23 cellular contexts compared by ENCODE assay signal in genomic region chr5:143322178-143322577, GRCh38.
DNase-seq lines count a peak whose midpoint lies in the region; ATAC-seq, FAIRE-seq and TF ChIP-seq lines count a peak whose summit lies in the region.
"Had no signal": no experiment of that assay in that cellular context is flagged by ENCODE, and none has a peak within 500 bp of the region (broad histone marks: within the 10 kb centered on the region; RNA-seq: fewer than 3 reads in every experiment).

No MANE protein-coding gene starts in this region.

- H3K9me3 Mint-ChIP-seq in natural killer cell treated with Interleukin-12 subunit alpha and Interleukin-12 subunit beta and Interleukin-15 and Interleukin-18, amount 100 ng/mL, for 72 hours = no peaks in the 10 kb centered on the region

- no peak for TF ChIP-seq EP300 in GM12878 (IDR thresholded peaks at IDR 0.05; ENCODE audit: borderline replicate concordance in 1 of 2, control insufficient read depth in 1 of 2, low read depth in 2 of 2, low read length in 2 of 2)

- H3K9ac ChIP-seq in GM12878 (ENCODE audit: control insufficient read depth, insufficient read depth, low read length) (no peak overlapping the region), subcutaneous abdominal adipose tissue (ENCODE audit: low read length in 5 of 5) (no peak overlapping the region)
- H3K9ac ChIP-seq: BLaER1, SK-N-SH had no signal

- 96% methylated on average over 1 of the region's 1 CpG for WGBS in GM12878 (ENCODE audit: insufficient coverage, insufficient replicate concordance, low lambda C conversion rate, missing lambda C conversion rate)

- no peak overlapping the region for H2AFZ ChIP-seq in GM12878 (ENCODE audit: control insufficient read depth, low read depth, low read length)

- H3K4me1 Mint-ChIP-seq in natural killer cell treated with Interleukin-12 subunit alpha and Interleukin-12 subunit beta and Interleukin-15 and Interleukin-18, amount 100 ng/mL, for 72 hours (ENCODE audit: low read depth in 2 of 2) = peaks cover 65 to 67% of the 10 kb centered on the region in 2 donors

- H3K27me3 Mint-ChIP-seq in natural killer cell treated with Interleukin-12 subunit alpha and Interleukin-12 subunit beta and Interleukin-15 and Interleukin-18, amount 100 ng/mL, for 72 hours = no peaks in the 10 kb centered on the region
- H3K27me3 Mint-ChIP-seq: CD4-positive, alpha-beta memory T cell had no signal

- H3K4me3 ChIP-seq in GM12878 = no peak overlapping the region
- no peak overlapping the region for H3K4me3 ChIP-seq in subcutaneous abdominal adipose tissue (ENCODE audit: low read depth in 1 of 5, low read length in 5 of 5)
- H3K4me3 ChIP-seq in ascending aorta = no peak overlapping the region
- H3K4me3 ChIP-seq: BLaER1, K562 had no signal

- no peak for TF ChIP-seq RAD21 in GM12878 (IDR thresholded peaks at IDR 0.05; ENCODE audit: insufficient read depth, low read depth, low read length)

- no peak for TF ChIP-seq POLR2A in GM12878 (IDR thresholded peaks at IDR 0.05; ENCODE audit: low read depth, low read length)

- H4K20me1 ChIP-seq in GM12878 (ENCODE audit: control insufficient read depth, insufficient read depth) = no peaks in the 10 kb centered on the region

- FAIRE-seq in GM18507 (lab: Jason Lieb, UNC) (peak; percentile 38), GM12878 (lab: Jason Lieb, UNC) (no peak)
- FAIRE-seq: A204.1, K562 had no signal

- in situ Hi-C loops in GM12878 (cut with MboI) = no loop called here

- intact Hi-C loops in GM12878 (cut with micrococcal nuclease; ENCODE audit: unreplicated experiment) = no loop called here
- intact Hi-C loops in ascending aorta (cut with DNase I) = no loop called here

- no peak for DNase-seq in GM18507 (ENCODE audit: extremely low spot score, insufficient read length, low read depth)
- DNase-seq in GM12878 (ENCODE audit: low read depth, low spot score) = no peak
- no peak for DNase-seq in natural killer cell treated with Interleukin-12 subunit alpha and Interleukin-12 subunit beta and Interleukin-15 and Interleukin-18, amount 100 ng/mL, for 72 hours (ENCODE audit: low spot score)
- no peak for DNase-seq in ascending aorta (ENCODE audit: low spot score in 2 of 2)
- no peak for DNase-seq in NCI-H82 treated with DMSO at 0.1 percent for 48 hours (lab: John Stamatoyannopoulos, UW; ENCODE audit: unreplicated experiment)
- no peak for DNase-seq in mucosa of gallbladder (ENCODE audit: low spot score)
- DNase-seq: CD4-positive, alpha-beta memory T cell; COR-L47; DMS53; NCI-H1105; NCI-H1436 treated with DMSO at 0.1 percent for 48 hours; NCI-H1930; NCI-H2107; NCI-H446; NCI-H524 treated with DMSO at 0.1 percent for 48 hours; NCI-H774; NK-92 treated with Interleukin-12 subunit alpha and Interleukin-12 subunit beta, amount 100 ng/mL, for 24 hours; PC-3; SK-N-SH had no signal

- SMC1A ChIA-PET in GM12878 (lab: Charles Lee; ENCODE audit: uncharacterized antibody, unreplicated experiment) = interaction anchor here (0.9 to 1.2 kb wide), 2 partner anchors 8 to 28 kb away, joined by 3 read pairs; no protein-coding TSS in a partner anchor

- H3K36me3 ChIP-seq in GM12878 (ENCODE audit: control insufficient read depth in 2 of 2, insufficient read depth in 2 of 2, low read length in 1 of 2) = peaks cover 5 to 7% of the 10 kb centered on the region in 2 experiments
- no peaks in the 10 kb centered on the region for H3K36me3 ChIP-seq in subcutaneous abdominal adipose tissue (ENCODE audit: control insufficient read depth in 5 of 5, insufficient read depth in 5 of 5, low read length in 5 of 5)
- no peaks in the 10 kb centered on the region for H3K36me3 ChIP-seq in ascending aorta

- no peak for TF ChIP-seq CTCF in GM12878 (IDR thresholded peaks at IDR 0.05 in 2 of 3, conservative IDR thresholded peaks at IDR 0.05 in 1 of 3; ENCODE audit: control insufficient read depth in 2 of 3, extremely low read depth in 1 of 3, insufficient read depth in 1 of 3, low read depth in 3 of 3, low read length in 3 of 3)
- no peak for TF ChIP-seq CTCF in ascending aorta (IDR thresholded peaks at IDR 0.05)

- H3K36me3 Mint-ChIP-seq in natural killer cell treated with Interleukin-12 subunit alpha and Interleukin-12 subunit beta and Interleukin-15 and Interleukin-18, amount 100 ng/mL, for 72 hours = peaks cover 17% of the 10 kb centered on the region

- POLR2A ChIA-PET in GM12878 (lab: Charles Lee) = interaction anchor here (0.8 to 0.9 kb wide), 2 partner anchors 39 to 479 kb away, joined by 3 read pairs; no protein-coding TSS in a partner anchor

- no peak overlapping the region for H3K4me2 ChIP-seq in GM12878 (ENCODE audit: control insufficient read depth, insufficient read depth)
- H3K4me2 ChIP-seq: BLaER1, SK-N-SH had no signal

- H3K4me3 Mint-ChIP-seq in natural killer cell treated with Interleukin-12 subunit alpha and Interleukin-12 subunit beta and Interleukin-15 and Interleukin-18, amount 100 ng/mL, for 72 hours = no peak overlapping the region

- H3K79me2 ChIP-seq in GM12878 (ENCODE audit: control insufficient read depth, insufficient read depth, low read length) = peaks cover 95% of the 10 kb centered on the region

- no TSS peak for BruUV-seq in GM12878 (replicated peaks; lab: Mats Ljungman, UMichigan)

- H3K27ac Mint-ChIP-seq in natural killer cell treated with Interleukin-12 subunit alpha and Interleukin-12 subunit beta and Interleukin-15 and Interleukin-18, amount 100 ng/mL, for 72 hours = peak overlapping the region in 1 of 2 donors; percentile 21

- peaks cover 18% of the 10 kb centered on the region for H3K9me3 ChIP-seq in GM12878 (replicated peaks; ENCODE audit: control insufficient read depth, insufficient read depth, low read length)
- no peaks in the 10 kb centered on the region for H3K9me3 ChIP-seq in subcutaneous abdominal adipose tissue (ENCODE audit: control insufficient read depth in 5 of 5, low read length in 5 of 5)
- no peaks in the 10 kb centered on the region for H3K9me3 ChIP-seq in ascending aorta
- H3K9me3 ChIP-seq: SK-N-SH had no signal

- ATAC-seq in GM12878 = no peak; the same call in 2 of the 3 replicates
- ATAC-seq in natural killer cell treated with Interleukin-12 subunit alpha and Interleukin-12 subunit beta and Interleukin-15 and Interleukin-18, amount 100 ng/mL, for 72 hours = peak; percentile 66 to 73
- ATAC-seq: K562, PC-3 had no signal

- CTCF ChIA-PET in GM12878 (lab: Yijun Ruan, JAX) = no interaction called here

- RAD21 ChIA-PET in GM12878 (lab: Charles Lee; ENCODE audit: unreplicated experiment) = no interaction called here

- H3K27ac ChIP-seq in GM12878 (ENCODE audit: control insufficient read depth, insufficient read depth) = no peak overlapping the region
- H3K27ac ChIP-seq in subcutaneous abdominal adipose tissue (ENCODE audit: low read depth, low read length) = peak overlapping the region; percentile 85
- H3K27ac ChIP-seq in ascending aorta = no peak overlapping the region
- H3K27ac ChIP-seq: BLaER1 had no signal

- H3K4me1 ChIP-seq in GM12878 (ENCODE audit: control insufficient read depth, insufficient read depth, low read length) = peaks cover 11% of the 10 kb centered on the region
- peaks cover 4 to 49% (median 28%) of the 10 kb centered on the region in 5 donors for H3K4me1 ChIP-seq in subcutaneous abdominal adipose tissue (ENCODE audit: control insufficient read depth in 5 of 5, insufficient read depth in 5 of 5, low read length in 5 of 5)
- peaks cover 0 to 4% of the 10 kb centered on the region in 2 donors for H3K4me1 ChIP-seq in ascending aorta
- H3K4me1 ChIP-seq: BLaER1 had no signal

- no peaks in the 10 kb centered on the region for H3K27me3 ChIP-seq in GM12878 (replicated peaks in 1 of 2; ENCODE audit: control insufficient read depth in 2 of 2, insufficient read depth in 2 of 2, low read length in 1 of 2)
- no peaks in the 10 kb centered on the region for H3K27me3 ChIP-seq in subcutaneous abdominal adipose tissue (ENCODE audit: control insufficient read depth in 5 of 5, insufficient read depth in 4 of 5, low read length in 5 of 5)
- H3K27me3 ChIP-seq in ascending aorta = no peaks in the 10 kb centered on the region
- H3K27me3 ChIP-seq: BLaER1 had no signal

TF ChIP-seq in GM12878, 131 proteins besides CTCF, POLR2A, EP300 and RAD21:
- TF ChIP-seq ATF3 (IDR thresholded peaks at IDR 0.05; ENCODE audit: borderline replicate concordance, extremely low read depth, low read depth, low read length) = no peak
- peak; percentile 63 for TF ChIP-seq ATF7 (IDR thresholded peaks at IDR 0.05; ENCODE audit: low read depth)
